Comparison of ENCODE assay signal across 11 cellular contexts in the genomic region with DNA sequence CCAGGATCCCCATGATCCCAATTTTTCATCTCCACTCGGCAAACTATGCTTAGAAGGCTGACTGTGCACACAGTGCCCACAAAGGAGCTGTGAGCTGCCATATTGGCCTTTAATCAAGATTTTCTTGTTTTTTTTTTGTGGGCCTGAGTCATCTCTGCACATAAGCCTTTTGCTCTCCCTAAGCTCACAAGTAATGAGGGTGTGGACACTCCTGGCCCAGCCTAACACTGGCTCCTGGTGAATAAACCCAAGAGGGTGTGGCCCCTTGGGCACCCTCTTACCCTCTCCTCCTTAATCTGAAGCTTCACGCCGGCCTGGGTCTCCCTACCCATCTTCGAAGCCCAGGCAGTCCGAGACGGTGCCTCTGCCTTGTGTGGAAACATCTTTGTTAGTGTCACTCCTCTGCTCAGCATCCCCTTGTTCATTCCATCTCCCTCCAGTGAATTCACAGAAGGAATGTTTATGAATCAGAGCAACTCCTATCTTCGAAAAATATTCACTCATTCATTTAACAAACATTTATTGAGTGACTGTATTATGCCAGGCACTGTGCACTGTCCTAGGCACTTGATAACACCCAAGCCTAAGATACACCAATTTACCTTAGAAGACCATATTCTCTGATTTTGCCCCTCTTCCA. TPM values are rescaled to one million over a fixed set of nuclear protein-coding genes. Genes with fewer than 3 reads are reported as not detected.
DNase-seq lines count a peak whose midpoint lies in the region; ATAC-seq and TF ChIP-seq lines count a peak whose summit lies in the region.
"Had no signal": no experiment of that assay in that cellular context is flagged by ENCODE, and none has a peak within 500 bp of the region (broad histone marks: within the 10 kb centered on the region; RNA-seq: fewer than 3 reads in every experiment).

No MANE protein-coding gene starts in this region.

- no peaks in the 10 kb centered on the region for H3K4me1 ChIP-seq in left lung
- no peaks in the 10 kb centered on the region for H3K4me1 ChIP-seq in mesendoderm (ENCODE audit: control insufficient read depth, low read depth, low read length)

- H3K27me3 ChIP-seq in left lung, result no peaks in the 10 kb centered on the region
- H3K27me3 ChIP-seq in mesendoderm (ENCODE audit: insufficient read depth, low read length, poor library complexity), result no peaks in the 10 kb centered on the region

- H3K23ac ChIP-seq in mesendoderm (ENCODE audit: low read length), result no peak overlapping the region

- peaks cover 7% of the 10 kb centered on the region for H3K4me1 Mint-ChIP-seq in T-helper 17 cell

- H4K8ac ChIP-seq in mesendoderm (ENCODE audit: low read depth, low read length), result no peak overlapping the region

- H3K4me3 ChIP-seq in astrocyte of the spinal cord (ENCODE audit: low read depth, low read length), result no peak overlapping the region
- H3K4me3 ChIP-seq in left lung, result no peak overlapping the region
- H3K4me3 ChIP-seq in mesendoderm (ENCODE audit: low read length), result no peak overlapping the region
- H3K4me3 ChIP-seq: coronary artery had no signal

- H2AK5ac ChIP-seq in mesendoderm (ENCODE audit: low read length), result no peak overlapping the region

- H3K36me3 ChIP-seq in left lung (peaks cover 0 to 46% of the 10 kb centered on the region in 2 donors), mesendoderm (ENCODE audit: control insufficient read depth, insufficient read depth, low read length) (no peaks in the 10 kb centered on the region)

- no peaks in the 10 kb centered on the region for H3K79me2 ChIP-seq in mesendoderm (ENCODE audit: control insufficient read depth, insufficient read depth, low read length)

- no peak overlapping the region for H3K4ac ChIP-seq in mesendoderm (ENCODE audit: low read depth, low read length)

- no peaks in the 10 kb centered on the region for H3K9me3 ChIP-seq in left lung
- no peaks in the 10 kb centered on the region for H3K9me3 ChIP-seq in T-helper 17 cell (ENCODE audit: control insufficient read depth, low read length, poor library complexity, severe bottlenecking)

- H3K18ac ChIP-seq in mesendoderm (ENCODE audit: low read length), result no peak overlapping the region

- in situ Hi-C loops in astrocyte of the spinal cord (cut with HindIII; ENCODE audit: low sequenced_read_pairs), result no loop called here

- ATAC-seq in left lung, result peak; percentile 66
- ATAC-seq in T-helper 17 cell, result no peak
- ATAC-seq in HG03442 (IDR thresholded peaks at IDR 0.05; ENCODE audit: unreplicated experiment), result no peak

- peaks cover 7% of the 10 kb centered on the region for H3K36me3 Mint-ChIP-seq in T-helper 17 cell (ENCODE audit: low read depth)

- H2BK120ac ChIP-seq in mesendoderm (ENCODE audit: low read depth, low read length), result no peak overlapping the region

- WGBS in mesendoderm (ENCODE audit: extremely low coverage, insufficient coverage, low lambda C conversion rate), result no CpG with 5 or more reads among the region's 7 CpGs

- no peaks in the 10 kb centered on the region for H3K27me3 Mint-ChIP-seq in T-helper 17 cell

- H4K5ac ChIP-seq in mesendoderm (ENCODE audit: low read length), result no peak overlapping the region

- H3K56ac ChIP-seq in mesendoderm (ENCODE audit: low read length), result no peak overlapping the region

- TF ChIP-seq CTCF in astrocyte of the spinal cord (IDR thresholded peaks at IDR 0.05; ENCODE audit: low read depth, low read length) (no peak), left lung (IDR thresholded peaks at IDR 0.05) (no peak)

- H3K27ac ChIP-seq in left lung (no peak overlapping the region), mesendoderm (ENCODE audit: low read depth, low read length) (no peak overlapping the region)
- H3K27ac ChIP-seq: VCaP had no signal

- peak; percentile 71 for DNase-seq in AG08395 (ENCODE audit: low spot score)
- DNase-seq in HCEC 1CT, result peak; percentile 33
- DNase-seq in astrocyte of the spinal cord (ENCODE audit: low read depth, low spot score), result peak; percentile 65
- DNase-seq in left lung, result no peak
- DNase-seq in NK-92 treated with Interleukin-12 subunit alpha and Interleukin-12 subunit beta, amount 100 ng/mL, for 24 hours (lab: John Stamatoyannopoulos, UW), result no peak
- no peak for DNase-seq in T-helper 17 cell
- DNase-seq in mesendoderm, result no peak
- DNase-seq: NCI-H345 had no signal

- no peak overlapping the region for H2BK5ac ChIP-seq in mesendoderm (ENCODE audit: low read length)

- H3K4me3 Mint-ChIP-seq in T-helper 17 cell, result no peak overlapping the region

- H3K9ac ChIP-seq in mesendoderm (ENCODE audit: low read length), result no peak overlapping the region

- no peaks in the 10 kb centered on the region for H3K79me1 ChIP-seq in mesendoderm (ENCODE audit: low read length)

- intact Hi-C loops in left lung (cut with DNase I), result no loop called here

- H3K4me2 ChIP-seq in mesendoderm (ENCODE audit: low read length), result no peak overlapping the region

- H2BK15ac ChIP-seq in mesendoderm (replicated peaks; ENCODE audit: low read depth), result no peak overlapping the region

- H3K27ac Mint-ChIP-seq in T-helper 17 cell, result no peak overlapping the region

RNA-seq across cellular contexts. Expression of gene MRPS10, which starts 22.2 kb away (rescaled TPM):
- 10 to 100 TPM; 25.4 to 30.8 TPM for total RNA-seq in left lung
- 10 to 100 TPM; 15.4 to 20.1 TPM for total RNA-seq in T-helper 17 cell
- polyA plus RNA-seq in mesendoderm (2013, experiment 1 of 2), result 34.9 TPM
- 36.3 TPM for polyA plus RNA-seq in mesendoderm (2013, experiment 2 of 2)

RNA-seq across cellular contexts. Expression of gene GUCA1B, which starts 45.1 kb away (rescaled TPM):
- total RNA-seq in left lung, result 1 to 10 TPM in 1 of 2 donors, under 1 TPM in 1; 0.38 to 1.7 TPM
- 1 to 10 TPM; 1.5 to 2.2 TPM for total RNA-seq in T-helper 17 cell
- polyA plus RNA-seq in mesendoderm (2013, experiment 1 of 2), result 0.06 TPM
- polyA plus RNA-seq in mesendoderm (2013, experiment 2 of 2), result 0.11 TPM

Comparison
In these comparisons a context has a peak if more than half of its experiments do, and no peak if none do; other contexts are left out.
1. DNase-seq: peak in AG08395 (single experiment), HCEC 1CT (single experiment) and astrocyte of the spinal cord (single experiment); none in left lung (0 of 2), NK-92 treated with Interleukin-12 subunit alpha and Interleukin-12 subunit beta, amount 100 ng/mL, for 24 hours (single experiment), T-helper 17 cell (0 of 3) and mesendoderm (single experiment).